ENCODE assay signal across 11 cellular contexts in genomic region chr17:4204676-4205075, GRCh38. TPM values are rescaled to one million over a fixed set of nuclear protein-coding genes. Genes with fewer than 3 reads are reported as not detected.
A peak's percentile ranks its signal among the peaks of the same experiment; 100 is the strongest.
DNase-seq lines count a peak whose midpoint lies in the region; TF ChIP-seq lines count a peak whose summit lies in the region.
"Had no signal": no experiment of that assay in that cellular context is flagged by ENCODE, and none has a peak within 500 bp of the region (broad histone marks: within the 10 kb centered on the region; RNA-seq: fewer than 3 reads in every experiment).

No MANE protein-coding gene starts in this region.

- no peak overlapping the region for H2BK120ac ChIP-seq in mesenchymal stem cell (ENCODE audit: low read depth, low read length)

- peak overlapping the region in 1 of 2 experiments; percentile 55 for H3K4me3 ChIP-seq in mesenchymal stem cell (ENCODE audit: insufficient read depth in 1 of 2, low read depth in 1 of 2, low read length in 2 of 2)
- H3K4me3 ChIP-seq: ovary had no signal

- H3K4me1 ChIP-seq in mesenchymal stem cell (ENCODE audit: control insufficient read depth, insufficient read depth, low read depth, low read length) = peaks cover 8% of the 10 kb centered on the region

- H3K23ac ChIP-seq in mesenchymal stem cell (ENCODE audit: low read length in 2 of 2) = no peak overlapping the region

- peaks cover 26% of the 10 kb centered on the region for H3K36me3 Mint-ChIP-seq in activated naive CD4-positive, alpha-beta T cell treated with anti-CD3 and anti-CD28 coated beads for 36 hours (ENCODE audit: low read depth)
- H3K36me3 Mint-ChIP-seq in chondrocyte (ENCODE audit: low read depth) = peaks cover 17% of the 10 kb centered on the region

- H3K79me1 ChIP-seq in mesenchymal stem cell (replicated peaks; ENCODE audit: low read length, poor library complexity, severe bottlenecking) = peaks cover 26% of the 10 kb centered on the region

- H2BK12ac ChIP-seq in mesenchymal stem cell (ENCODE audit: low read length in 2 of 2) = no peak overlapping the region

- no peak overlapping the region for H3K18ac ChIP-seq in mesenchymal stem cell (ENCODE audit: low read depth in 1 of 2, low read length in 2 of 2)

- 83% methylated on average over 5 of the region's 5 CpGs for WGBS in mesenchymal stem cell

- no peaks in the 10 kb centered on the region for H3K27me3 ChIP-seq in mesenchymal stem cell (ENCODE audit: control insufficient read depth in 1 of 2, insufficient read depth in 1 of 2, low read length in 2 of 2)
- H3K27me3 ChIP-seq: ovary had no signal

- H3K27ac ChIP-seq in mesenchymal stem cell (ENCODE audit: low read length, poor library complexity, severe bottlenecking) = peak overlapping the region; percentile 37
- H3K27ac ChIP-seq: ovary had no signal

- H3K9me3 Mint-ChIP-seq in activated naive CD4-positive, alpha-beta T cell treated with anti-CD3 and anti-CD28 coated beads for 36 hours = no peaks in the 10 kb centered on the region
- H3K9me3 Mint-ChIP-seq in chondrocyte (ENCODE audit: low read depth) = no peaks in the 10 kb centered on the region
- H3K9me3 Mint-ChIP-seq: stimulated activated naive B cell treated with anti-CD40 and anti-IgM and Interleukin-4, amounts not matched to agents 10 μg/mL and 1 μg/mL and 100 μg/mL, for 72 hours had no signal

- H4K8ac ChIP-seq in mesenchymal stem cell (ENCODE audit: low read length) = no peak overlapping the region

- intact Hi-C loops in activated naive CD4-positive, alpha-beta T cell treated with anti-CD3 and anti-CD28 coated beads for 36 hours (cut with micrococcal nuclease) = no loop called here

- no peak overlapping the region for H3K4me3 Mint-ChIP-seq in activated naive CD4-positive, alpha-beta T cell treated with anti-CD3 and anti-CD28 coated beads for 36 hours
- peak overlapping the region; percentile 5 for H3K4me3 Mint-ChIP-seq in chondrocyte (ENCODE audit: unreplicated experiment)
- H3K4me3 Mint-ChIP-seq: stimulated activated naive B cell treated with anti-CD40 and anti-IgM and Interleukin-4, amounts not matched to agents 10 μg/mL and 1 μg/mL and 100 μg/mL, for 72 hours had no signal

- CTCF ChIA-PET in activated naive CD4-positive, alpha-beta T cell treated with anti-CD3 and anti-CD28 coated beads for 36 hours (lab: Charles Lee) = interaction anchor here (0.6 kb wide), 2 partner anchors 54 to 198 kb away, joined by 3 to 5 read pairs; no protein-coding TSS in a partner anchor

- H3K14ac ChIP-seq in mesenchymal stem cell (ENCODE audit: low read length in 2 of 2) = no peak overlapping the region

- no peak overlapping the region for H2BK5ac ChIP-seq in mesenchymal stem cell (ENCODE audit: low read depth, low read length, poor library complexity, severe bottlenecking)

- peaks cover 30 to 38% of the 10 kb centered on the region in 2 experiments for H3K36me3 ChIP-seq in mesenchymal stem cell (ENCODE audit: control insufficient read depth in 1 of 2, insufficient read depth in 2 of 2, low read depth in 1 of 2, low read length in 2 of 2)
- H3K36me3 ChIP-seq: ovary had no signal

- H3K4me2 ChIP-seq in mesenchymal stem cell (ENCODE audit: low read length, poor library complexity, severe bottlenecking) = peak overlapping the region; percentile 16

- H2AFZ ChIP-seq in mesenchymal stem cell (ENCODE audit: low read depth, low read length) = no peak overlapping the region

- TF ChIP-seq CTCF in chondrocyte (IDR thresholded peaks at IDR 0.05) = no peak

- no peak overlapping the region for H3K4ac ChIP-seq in mesenchymal stem cell (ENCODE audit: low read depth in 1 of 2, low read length in 2 of 2)

- DNase-seq in activated naive CD4-positive, alpha-beta T cell treated with anti-CD3 and anti-CD28 coated beads for 36 hours = no peak
- no peak for DNase-seq in activated naive CD4-positive, alpha-beta T cell treated with Interleukin-2 at 50 U/mL for 16 hours
- DNase-seq in chondrocyte (ENCODE audit: low spot score) = no peak
- DNase-seq in mesenchymal stem cell = peak; percentile 52
- DNase-seq in ureter (ENCODE audit: low spot score) = peak; percentile 78
- no peak for DNase-seq in NCI-H345 treated with DMSO at 0.1 percent for 48 hours (lab: John Stamatoyannopoulos, UW; ENCODE audit: unreplicated experiment)
- DNase-seq in ecto neural progenitor cell (ENCODE audit: low spot score) = no peak
- DNase-seq in NOMO-1 treated with DMSO at 0.1 percent for 48 hours (lab: John Stamatoyannopoulos, UW; ENCODE audit: unreplicated experiment) = no peak
- DNase-seq: C1 segment of cervical spinal cord; stimulated activated naive B cell treated with anti-CD40 and anti-IgM and Interleukin-4, amounts not matched to agents 10 μg/mL and 1 μg/mL and 100 μg/mL, for 72 hours had no signal

- H3K27ac Mint-ChIP-seq in activated naive CD4-positive, alpha-beta T cell treated with anti-CD3 and anti-CD28 coated beads for 36 hours = peak overlapping the region; percentile 59
- H3K27ac Mint-ChIP-seq in chondrocyte (ENCODE audit: unreplicated experiment) = peak overlapping the region; percentile 99
- H3K27ac Mint-ChIP-seq: stimulated activated naive B cell treated with anti-CD40 and anti-IgM and Interleukin-4, amounts not matched to agents 10 μg/mL and 1 μg/mL and 100 μg/mL, for 72 hours had no signal

- H2AK5ac ChIP-seq in mesenchymal stem cell (ENCODE audit: low read length, severe bottlenecking) = no peak overlapping the region

- H3K27me3 Mint-ChIP-seq in activated naive CD4-positive, alpha-beta T cell treated with anti-CD3 and anti-CD28 coated beads for 36 hours (ENCODE audit: low read depth) = no peaks in the 10 kb centered on the region
- H3K27me3 Mint-ChIP-seq in chondrocyte (ENCODE audit: low read depth) = no peaks in the 10 kb centered on the region
- H3K27me3 Mint-ChIP-seq: stimulated activated naive B cell treated with anti-CD40 and anti-IgM and Interleukin-4, amounts not matched to agents 10 μg/mL and 1 μg/mL and 100 μg/mL, for 72 hours had no signal

- peaks cover 12% of the 10 kb centered on the region for H3K4me1 Mint-ChIP-seq in activated naive CD4-positive, alpha-beta T cell treated with anti-CD3 and anti-CD28 coated beads for 36 hours (ENCODE audit: low read depth)
- H3K4me1 Mint-ChIP-seq in chondrocyte (ENCODE audit: low read depth) = peaks cover 65% of the 10 kb centered on the region

- peak overlapping the region; percentile 88 for H3K9ac ChIP-seq in mesenchymal stem cell (ENCODE audit: low read length)

- no peaks in the 10 kb centered on the region for H3K9me3 ChIP-seq in mesenchymal stem cell (ENCODE audit: control insufficient read depth, low read length)
- H3K9me3 ChIP-seq: ovary had no signal

- no peak overlapping the region for H2BK15ac ChIP-seq in mesenchymal stem cell (ENCODE audit: low read depth, poor library complexity, severe bottlenecking)

- H4K91ac ChIP-seq in mesenchymal stem cell (ENCODE audit: low read length) = no peak overlapping the region

RNA-seq across cellular contexts. Expression of gene ANKFY1, which starts 59.1 kb away (rescaled TPM):
- total RNA-seq in activated naive CD4-positive, alpha-beta T cell treated with anti-CD3 and anti-CD28 coated beads for 36 hours = 10 to 100 TPM; 36.6 to 37.4 TPM
- total RNA-seq in chondrocyte = 44.7 to 50.1 TPM (median 45.7 TPM) in 3 replicates
- 19.7 TPM for polyA plus RNA-seq in mesenchymal stem cell (2013, experiment 1 of 2)
- polyA plus RNA-seq in mesenchymal stem cell (2013, experiment 2 of 2) = 18.8 TPM
- 86.8 TPM for total RNA-seq in ureter

Comparison
In these comparisons a context has a peak if more than half of its experiments do, and no peak if none do; other contexts are left out.
1. DNase-seq: peak in mesenchymal stem cell (single experiment) and ureter (single experiment); none in activated naive CD4-positive, alpha-beta T cell treated with anti-CD3 and anti-CD28 coated beads for 36 hours (single experiment), activated naive CD4-positive, alpha-beta T cell treated with Interleukin-2 at 50 U/mL for 16 hours (single experiment), chondrocyte (single experiment), NCI-H345 treated with DMSO at 0.1 percent for 48 hours (single experiment), ecto neural progenitor cell (single experiment) and NOMO-1 treated with DMSO at 0.1 percent for 48 hours (single experiment).